Comparison of ENCODE assay signal across 8 cellular contexts in genomic region chr2:26033769-26034596, GRCh38. TPM values are rescaled to one million over a fixed set of nuclear protein-coding genes. Genes with fewer than 3 reads are reported as not detected.
DNase-seq lines count a peak whose midpoint lies in the region; ATAC-seq, FAIRE-seq and TF ChIP-seq lines count a peak whose summit lies in the region.

TSS of gene RAB10 (plus strand) at chr2:26034084. CDS start at chr2:26034609, 525 bp downstream.

- no peaks in the 10 kb centered on the region for H3K27me3 ChIP-seq in keratinocyte (ENCODE audit: control insufficient read depth, extremely low read depth, insufficient read depth, low read length)

- no peaks in the 10 kb centered on the region for H3K9me1 ChIP-seq in keratinocyte (ENCODE audit: control insufficient read depth, extremely low read depth, insufficient read depth, low read length)

- H3K9me3 ChIP-seq in keratinocyte (ENCODE audit: control insufficient read depth, low read depth, low read length), result no peaks in the 10 kb centered on the region

- no peak for TF ChIP-seq CTCF in AG09319 (IDR thresholded peaks at IDR 0.05; ENCODE audit: low read depth, low read length)
- no peak for TF ChIP-seq CTCF in keratinocyte (optimal IDR thresholded peaks at IDR 0.05 in 1 of 3, IDR thresholded peaks at IDR 0.05 in 1 of 3, conservative IDR thresholded peaks at IDR 0.05 in 1 of 3; ENCODE audit: extremely low read depth in 1 of 3, insufficient read depth in 2 of 3, low read length in 3 of 3)

- H3K4me2 ChIP-seq in keratinocyte (ENCODE audit: control insufficient read depth, extremely low read depth, insufficient read depth, low read depth, low read length), result peak within 1 kb of the TSS; percentile 93

- peak within 1 kb of the TSS; percentile 80 for H2AFZ ChIP-seq in keratinocyte (ENCODE audit: control insufficient read depth, low read length)

- H3K4me1 ChIP-seq in keratinocyte (ENCODE audit: control insufficient read depth, extremely low read depth, insufficient read depth, low read length), result peaks cover 15% of the 10 kb centered on the region

- peak within 1 kb of the TSS; percentile 99 for H3K27ac ChIP-seq in keratinocyte (ENCODE audit: control insufficient read depth, insufficient read depth, low read length)

- H4K20me1 ChIP-seq in keratinocyte (ENCODE audit: control insufficient read depth, extremely low read depth, insufficient read depth, low read length), result peaks cover 23% of the 10 kb centered on the region

- peak within 1 kb of the TSS; percentile 98 for H3K9ac ChIP-seq in keratinocyte (ENCODE audit: control insufficient read depth, extremely low read depth, insufficient read depth, low read length)

- H3K79me2 ChIP-seq in keratinocyte (ENCODE audit: control insufficient read depth, insufficient read depth, low read length), result peaks cover 53% of the 10 kb centered on the region

- peaks cover 3 to 9% of the 10 kb centered on the region in 2 experiments for H3K36me3 ChIP-seq in keratinocyte (ENCODE audit: control insufficient read depth in 2 of 2, extremely low read depth in 1 of 2, insufficient read depth in 2 of 2, low read length in 2 of 2)

- dilution Hi-C loops in keratinocyte (cut with MboI; ENCODE audit: extremely low pct_ligation_motif_present, low sequenced_read_pairs), result no loop called here

- ATAC-seq in GM19035 (IDR thresholded peaks at IDR 0.05; ENCODE audit: unreplicated experiment), result peak; percentile 91
- ATAC-seq in HG03354 (IDR thresholded peaks at IDR 0.05; ENCODE audit: poor library complexity, severe bottlenecking, unreplicated experiment), result peak; percentile 89
- ATAC-seq in activated CD4-positive, CD25-positive, alpha-beta regulatory T cell treated with anti-CD3 and anti-CD28 coated beads, Interleukin-2, amount 50 U/mL, for 24 hours, result peak; percentile 90 to 94

- DNase-seq in AG09319 (ENCODE audit: extremely low read depth, low read depth), result peak; percentile 98
- DNase-seq in NCI-H446 treated with DMSO at 0.1 percent for 48 hours (lab: John Stamatoyannopoulos, UW), result peak; percentile 97
- peak; percentile 99 for DNase-seq in cerebellar cortex (ENCODE audit: low spot score)
- DNase-seq in keratinocyte (ENCODE audit: low read depth, low spot score), result peak; percentile 97
- peak; percentile 98 to 99 for DNase-seq in stimulated activated CD4-positive, alpha-beta T cell treated with anti-CD3 and anti-CD28 coated beads, Interleukin-15, amount 100 ng/mL, for 1 hour (ENCODE audit: low read depth in 1 of 2, low spot score in 1 of 2)

- peak; percentile 41 for FAIRE-seq in keratinocyte (lab: Jason Lieb, UNC)

- peak within 1 kb of the TSS; percentile 80 to 87 (median 86) for H3K4me3 ChIP-seq in keratinocyte (ENCODE audit: control insufficient read depth in 2 of 3, extremely low read depth in 1 of 3, insufficient read depth in 2 of 3, low read depth in 1 of 3, low read length in 3 of 3)

RNA-seq across cellular contexts. Expression of gene RAB10, which starts in this region (rescaled TPM):
- 139 to 252 TPM (median 161 TPM) in 3 replicates for polyA plus RNA-seq in keratinocyte
- 328 TPM for polyA plus RNA-seq in keratinocyte (2011; ENCODE audit: low read depth)
- 225 and 344 TPM in 2 replicates for polyA plus RNA-seq in keratinocyte (2011; cell fraction: cytosol; rRNA removed)
- 141 and 287 TPM in 2 replicates for polyA plus RNA-seq in keratinocyte (2011; cell fraction: nucleus; rRNA removed)
- polyA plus RNA-seq in keratinocyte (2012; ENCODE audit: low replicate concordance), result 176 and 274 TPM in 2 replicates
- polyA minus RNA-seq in keratinocyte, result 27.3 to 149 TPM (median 105 TPM) in 3 replicates
- 202 TPM for polyA minus RNA-seq in keratinocyte (2011; cell fraction: cytosol; rRNA and poly(A)+ RNA removed)
- 73.4 and 110 TPM in 2 replicates for polyA minus RNA-seq in keratinocyte (2011; cell fraction: nucleus; rRNA and poly(A)+ RNA removed)

Comparison
In these comparisons a context has a peak if more than half of its experiments do, and no peak if none do; other contexts are left out.
1. Peak in every context shown above with its lines: DNase-seq, ATAC-seq, H3K4me3 ChIP-seq and H3K27ac ChIP-seq.